19 cellular contexts compared by ENCODE assay signal in the genomic region with DNA sequence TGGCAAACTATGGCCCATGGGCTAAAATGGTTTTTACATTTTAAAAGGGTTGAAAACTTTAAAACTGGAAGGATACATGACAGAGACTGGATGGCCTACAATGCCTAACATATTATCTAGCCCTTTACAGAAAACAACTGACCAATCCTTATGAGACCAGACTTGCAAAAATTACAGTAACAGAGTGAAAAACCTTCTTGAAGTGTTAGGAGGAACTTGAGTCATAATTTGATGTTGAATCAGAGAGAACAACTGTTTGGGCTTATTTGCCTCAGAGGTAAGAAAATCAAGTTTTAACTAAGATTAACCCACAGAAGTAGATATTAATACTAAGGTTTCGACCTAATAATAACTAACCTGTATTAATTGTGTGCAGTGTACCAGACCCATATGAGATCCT.
"Had no signal": no experiment of that assay in that cellular context is flagged by ENCODE, and none has a peak within 500 bp of the region (broad histone marks: within the 10 kb centered on the region; RNA-seq: fewer than 3 reads in every experiment).

No MANE protein-coding gene starts in this region.

- H3K4me3 ChIP-seq: heart left ventricle, prostate gland, right lobe of liver, spleen had no signal

- H3K27ac ChIP-seq: heart left ventricle, parathyroid adenoma, prostate gland, right lobe of liver, spleen had no signal

- H3K27me3 ChIP-seq: heart left ventricle, right lobe of liver, spleen had no signal

- DNase-seq: effector memory CD4-positive, alpha-beta T cell; heart left ventricle; hippocampal formation; kidney glomerular epithelial cell; mesendoderm; naive B cell; occipital lobe; retina; right lobe of liver; spleen; stimulated activated CD4-positive, alpha-beta T cell treated with anti-CD3 and anti-CD28 coated beads, Interleukin-15, amount 100 ng/mL, for 24 hours; stimulated activated CD4-positive, alpha-beta T cell treated with anti-CD3 and anti-CD28 coated beads, Interleukin-1b, Interleukin-23, amount 100 ng/mL, for 48 hours; stimulated activated CD4-positive, alpha-beta T cell treated with anti-CD3 and anti-CD28 coated beads, Interleukin-4, amount 100 ng/mL, for 24 hours; stimulated activated naive B cell treated with anti-CD40 and anti-IgM and Interleukin-4, amounts not matched to agents 10 μg/mL and 1 μg/mL and 100 μg/mL, for 72 hours; trophoblast cell had no signal

- H3K27ac Mint-ChIP-seq: nephron; stimulated activated naive B cell treated with anti-CD40 and anti-IgM and Interleukin-4, amounts not matched to agents 10 μg/mL and 1 μg/mL and 100 μg/mL, for 72 hours had no signal

- H3K79me2 ChIP-seq: parathyroid adenoma had no signal

- H3K9ac ChIP-seq: parathyroid adenoma had no signal

- H3K27me3 Mint-ChIP-seq: naive B cell; stimulated activated naive B cell treated with anti-CD40 and anti-IgM and Interleukin-4, amounts not matched to agents 10 μg/mL and 1 μg/mL and 100 μg/mL, for 72 hours had no signal

- H3K4me3 Mint-ChIP-seq: naive B cell; nephron; stimulated activated naive B cell treated with anti-CD40 and anti-IgM and Interleukin-4, amounts not matched to agents 10 μg/mL and 1 μg/mL and 100 μg/mL, for 72 hours had no signal

- H3K4me1 ChIP-seq: prostate gland, spleen had no signal

- ATAC-seq: esophagus mucosa; heart left ventricle; right lobe of liver; stimulated activated naive B cell treated with anti-CD40 and anti-IgM and Interleukin-4, amounts not matched to agents 10 μg/mL and 1 μg/mL and 100 μg/mL, for 72 hours had no signal

- H3K9me3 ChIP-seq: prostate gland, right lobe of liver had no signal

- H3K36me3 ChIP-seq: prostate gland had no signal

- H3K4me1 Mint-ChIP-seq: nephron; stimulated activated naive B cell treated with anti-CD40 and anti-IgM and Interleukin-4, amounts not matched to agents 10 μg/mL and 1 μg/mL and 100 μg/mL, for 72 hours had no signal

- H2AFZ ChIP-seq: parathyroid adenoma had no signal
